In genomic region chr4:117466388-117466787, GRCh38 we compare ENCODE assay signal across 27 cellular contexts.
A peak's percentile ranks its signal among the peaks of the same experiment; 100 is the strongest.
DNase-seq lines count a peak whose midpoint lies in the region; ATAC-seq, FAIRE-seq and TF ChIP-seq lines count a peak whose summit lies in the region.
"Had no signal": no experiment of that assay in that cellular context is flagged by ENCODE, and none has a peak within 500 bp of the region (broad histone marks: within the 10 kb centered on the region; RNA-seq: fewer than 3 reads in every experiment).

No MANE protein-coding gene starts in this region.

- H3K4me1 Mint-ChIP-seq in GM23338 = peaks cover 11% of the 10 kb centered on the region; the same call in 2 of the 3 replicates

- no peak for TF ChIP-seq CTCF in GM23338 (conservative IDR thresholded peaks at IDR 0.05; ENCODE audit: low read depth in 2 of 2)
- TF ChIP-seq CTCF in RWPE1 (conservative IDR thresholded peaks at IDR 0.05; ENCODE audit: low read depth) = no peak
- TF ChIP-seq CTCF in epithelial cell of esophagus (IDR thresholded peaks at IDR 0.05; ENCODE audit: insufficient read depth, low read depth, low read length, missing control alignments) = no peak
- TF ChIP-seq CTCF in mucosa of descending colon (IDR thresholded peaks at IDR 0.05) = no peak

- no peaks in the 10 kb centered on the region; the same call in 2 of the 3 replicates for H3K9me3 Mint-ChIP-seq in GM23338

- H3K27ac ChIP-seq in GM23338 (ENCODE audit: low read depth) (no peak overlapping the region), RWPE1 (no peak overlapping the region)
- H3K27ac ChIP-seq: BLaER1 treated with 17β-estradiol and CSF1 and Interleukin-3, amounts not matched to agents 10 nM and 100 nM; HL-60; SK-N-MC had no signal

- H2AFZ ChIP-seq in GM23338 = 0 out of 2 replicates have a peak overlapping the region, but pooled peaks have one; percentile 35

- H3K4me3 ChIP-seq in GM23338 (no peak overlapping the region), epithelial cell of esophagus (ENCODE audit: low read length) (no peak overlapping the region), mucosa of descending colon (no peak overlapping the region)
- H3K4me3 ChIP-seq: BLaER1 treated with 17β-estradiol and CSF1 and Interleukin-3, amounts not matched to agents 10 nM and 100 nM; HAP-1; SK-N-MC had no signal

- H3K4me1 ChIP-seq in GM23338 (ENCODE audit: insufficient read depth) (no peaks in the 10 kb centered on the region; the same call in 1 of the 2 replicates), mucosa of descending colon (ENCODE audit: low read depth) (no peaks in the 10 kb centered on the region)
- H3K4me1 ChIP-seq: Caco-2, HAP-1 had no signal

- H3K4me2 ChIP-seq in GM23338 = no peak overlapping the region
- H3K4me2 ChIP-seq: BLaER1 treated with 17β-estradiol and CSF1 and Interleukin-3, amounts not matched to agents 10 nM and 100 nM had no signal

- TF ChIP-seq POLR2A in H54 (IDR thresholded peaks at IDR 0.05; ENCODE audit: low read depth, low read length) = no peak

- H3K79me2 ChIP-seq in GM23338 (replicated peaks; ENCODE audit: insufficient read depth) = no peaks in the 10 kb centered on the region

- H3F3A ChIP-seq in GM23338 (replicated peaks; ENCODE audit: low read depth) = no peaks in the 10 kb centered on the region

- intact Hi-C loops in mucosa of descending colon (cut with DNase I, micrococcal nuclease) = no loop called here

- peak; percentile 14 for DNase-seq in GM23338 (ENCODE audit: low spot score)
- peak; percentile 4 for DNase-seq in RWPE1 (ENCODE audit: low spot score)
- DNase-seq in epithelial cell of esophagus (ENCODE audit: low read depth) = peak; percentile 89
- DNase-seq in iPS-NIHi7 (ENCODE audit: extremely low spot score) = peak; percentile 10
- DNase-seq in H54 (ENCODE audit: insufficient read length, low spot score) = no peak
- no peak for DNase-seq in mucosa of descending colon
- DNase-seq: 8988T; Caco-2; CD4-positive, alpha-beta memory T cell; DMS 273 treated with DMSO at 0.1 percent for 48 hours; DND-41; KBM-7; NCI-H1105; NCI-H146; NCI-H2081; NCI-H2171; NCI-H524 treated with DMSO at 0.1 percent for 48 hours; OCI-M1; SHP77 treated with DMSO at 0.1 percent for 48 hours had no signal

- no peaks in the 10 kb centered on the region for H3K9me2 ChIP-seq in GM23338 (ENCODE audit: insufficient read depth)

- H3K27me3 ChIP-seq in GM23338 (ENCODE audit: insufficient read depth) = no peaks in the 10 kb centered on the region
- H3K27me3 ChIP-seq: BLaER1 treated with 17β-estradiol and CSF1 and Interleukin-3, amounts not matched to agents 10 nM and 100 nM had no signal

- H3K27ac Mint-ChIP-seq in GM23338 = no peak overlapping the region
- H3K27ac Mint-ChIP-seq: CD4-positive, alpha-beta memory T cell had no signal

- H3K4me3 Mint-ChIP-seq in GM23338 = no peak overlapping the region
- H3K4me3 Mint-ChIP-seq: CD4-positive, alpha-beta memory T cell had no signal

- ATAC-seq in GM23338 (no peak), GM19395 (IDR thresholded peaks at IDR 0.05; ENCODE audit: unreplicated experiment) (no peak), GM18520 (IDR thresholded peaks at IDR 0.05; ENCODE audit: unreplicated experiment) (no peak), mucosa of descending colon (no peak)
- ATAC-seq: HepG2 had no signal

- CTCF ChIA-PET in RWPE1 (lab: Yijun Ruan, JAX) = interaction anchor here (0.5 kb wide), 1 partner anchor 807 kb away, joined by 3 read pairs; no protein-coding TSS in a partner anchor

- no peaks in the 10 kb centered on the region for H3K27me3 Mint-ChIP-seq in GM23338 (ENCODE audit: insufficient read depth, low read depth, poor library complexity)
- H3K27me3 Mint-ChIP-seq: CD4-positive, alpha-beta memory T cell had no signal

- no peak for FAIRE-seq in H54 (lab: Jason Lieb, UNC)
- FAIRE-seq: GM12892, HepG2 had no signal

- no peaks in the 10 kb centered on the region for H3K36me3 Mint-ChIP-seq in GM23338 (ENCODE audit: low read depth)
- H3K36me3 Mint-ChIP-seq: CD4-positive, alpha-beta memory T cell had no signal

- H3K36me3 ChIP-seq in GM23338 (ENCODE audit: insufficient read depth) = no peaks in the 10 kb centered on the region
- H3K36me3 ChIP-seq in mucosa of descending colon (ENCODE audit: low read depth) = no peaks in the 10 kb centered on the region
- H3K36me3 ChIP-seq: BLaER1 treated with 17β-estradiol and CSF1 and Interleukin-3, amounts not matched to agents 10 nM and 100 nM; HAP-1 had no signal

- H3K9me3 ChIP-seq in mucosa of descending colon = no peaks in the 10 kb centered on the region
- H3K9me3 ChIP-seq: Caco-2, HAP-1 had no signal

- H4K20me1 ChIP-seq in GM23338 (replicated peaks; ENCODE audit: insufficient read depth) = no peaks in the 10 kb centered on the region
- H4K20me1 ChIP-seq: BLaER1 treated with 17β-estradiol and CSF1 and Interleukin-3, amounts not matched to agents 10 nM and 100 nM had no signal

- POLR2A ChIA-PET in RWPE1 (lab: Yijun Ruan, JAX; ENCODE audit: low non-redundant PET) = no interaction called here

TF ChIP-seq in GM23338, 12 proteins besides CTCF, POLR2A, EP300 and RAD21:
- TF ChIP-seq STAT1 (IDR thresholded peaks at IDR 0.05; ENCODE audit: unreplicated experiment) (no peak), NANOG (IDR thresholded peaks at IDR 0.05; ENCODE audit: borderline replicate concordance) (no peak), POLR2AphosphoS5 (IDR thresholded peaks at IDR 0.05; ENCODE audit: low read depth) (no peak)
TF ChIP-seq in GM23338: peak in this region for 0.

Comparison
In these comparisons a context has a peak if more than half of its experiments do, and no peak if none do; other contexts are left out.
1. DNase-seq: peak in GM23338 (single experiment), RWPE1 (single experiment), epithelial cell of esophagus (single experiment) and iPS-NIHi7 (single experiment); none in H54 (single experiment) and mucosa of descending colon (0 of 3).